In the genomic region with DNA sequence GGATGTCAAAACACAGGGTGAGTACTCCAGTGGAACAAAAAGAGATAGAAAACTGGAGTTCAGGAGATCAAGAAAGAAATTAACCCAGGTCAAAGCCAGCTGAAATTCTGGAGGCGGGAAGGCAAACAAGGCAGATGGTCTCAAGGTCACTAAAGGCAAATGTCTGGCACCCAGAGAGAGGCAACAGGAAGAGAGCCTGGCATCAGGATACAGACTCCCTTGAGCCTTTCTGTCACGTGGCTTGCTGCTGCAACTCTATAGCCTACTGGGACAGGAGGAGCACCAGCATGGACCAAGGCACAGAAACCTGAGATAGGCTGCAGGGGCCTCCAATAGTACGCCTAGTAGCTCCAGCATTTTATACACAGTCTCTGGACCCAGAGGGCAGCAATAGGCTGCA, we compare ENCODE assay signal across 1 cellular context.
A peak's percentile ranks its signal among the peaks of the same experiment; 100 is the strongest.
TF ChIP-seq lines count a peak whose summit lies in the region.

No MANE protein-coding gene starts in this region.

TF ChIP-seq in HepG2, 621 proteins besides CTCF, POLR2A, EP300 and RAD21 (continued from another document):
- TF ChIP-seq ZFX (CRISPR knock-in tag; IDR thresholded peaks at IDR 0.05; ENCODE audit: low read depth) (no peak), SKI (IDR thresholded peaks at IDR 0.05; ENCODE audit: partially characterized antibody) (peak; percentile 18), MIER3 (CRISPR knock-in tag; IDR thresholded peaks at IDR 0.05; ENCODE audit: borderline replicate concordance) (no peak), IKZF1 (IDR thresholded peaks at IDR 0.05) (no peak), ZNF331 (CRISPR knock-in tag; IDR thresholded peaks at IDR 0.05) (no peak; the same call in 1 of the 2 replicates), ZNF615 (CRISPR knock-in tag; IDR thresholded peaks at IDR 0.05; ENCODE audit: borderline replicate concordance) (no peak), ZSCAN30 (CRISPR knock-in tag; IDR thresholded peaks at IDR 0.05) (no peak), ZNF430 (CRISPR knock-in tag; IDR thresholded peaks at IDR 0.05) (no peak), ZBTB20 (CRISPR knock-in tag; IDR thresholded peaks at IDR 0.05; ENCODE audit: borderline replicate concordance, low read depth) (no peak), ZNF350 (CRISPR knock-in tag; IDR thresholded peaks at IDR 0.05; ENCODE audit: borderline replicate concordance, low read depth) (no peak)
- TF ChIP-seq, protein P1, sequence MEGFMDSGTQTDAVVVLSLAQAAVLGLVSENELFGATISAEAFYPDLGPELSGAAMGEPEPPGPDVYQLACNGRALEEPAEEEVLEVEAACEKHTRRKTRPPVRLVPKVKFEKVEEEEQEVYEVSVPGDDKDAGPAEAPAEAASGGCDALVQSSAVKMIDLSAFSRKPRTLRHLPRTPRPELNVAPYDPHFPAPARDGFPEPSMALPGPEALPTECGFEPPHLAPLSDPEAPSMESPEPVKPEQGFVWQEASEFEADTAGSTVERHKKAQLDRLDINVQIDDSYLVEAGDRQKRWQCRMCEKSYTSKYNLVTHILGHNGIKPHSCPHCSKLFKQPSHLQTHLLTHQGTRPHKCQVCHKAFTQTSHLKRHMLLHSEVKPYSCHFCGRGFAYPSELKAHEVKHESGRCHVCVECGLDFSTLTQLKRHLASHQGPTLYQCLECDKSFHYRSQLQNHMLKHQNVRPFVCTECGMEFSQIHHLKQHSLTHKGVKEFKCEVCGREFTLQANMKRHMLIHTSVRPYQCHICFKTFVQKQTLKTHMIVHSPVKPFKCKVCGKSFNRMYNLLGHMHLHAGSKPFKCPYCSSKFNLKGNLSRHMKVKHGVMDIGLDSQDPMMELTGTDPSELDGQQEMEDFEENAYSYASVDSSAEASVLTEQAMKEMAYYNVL (CRISPR knock-in tag; IDR thresholded peaks at IDR 0.05; ENCODE audit: borderline replicate concordance): no peak; the same call in 1 of the 2 replicates
- TF ChIP-seq, protein P2, sequence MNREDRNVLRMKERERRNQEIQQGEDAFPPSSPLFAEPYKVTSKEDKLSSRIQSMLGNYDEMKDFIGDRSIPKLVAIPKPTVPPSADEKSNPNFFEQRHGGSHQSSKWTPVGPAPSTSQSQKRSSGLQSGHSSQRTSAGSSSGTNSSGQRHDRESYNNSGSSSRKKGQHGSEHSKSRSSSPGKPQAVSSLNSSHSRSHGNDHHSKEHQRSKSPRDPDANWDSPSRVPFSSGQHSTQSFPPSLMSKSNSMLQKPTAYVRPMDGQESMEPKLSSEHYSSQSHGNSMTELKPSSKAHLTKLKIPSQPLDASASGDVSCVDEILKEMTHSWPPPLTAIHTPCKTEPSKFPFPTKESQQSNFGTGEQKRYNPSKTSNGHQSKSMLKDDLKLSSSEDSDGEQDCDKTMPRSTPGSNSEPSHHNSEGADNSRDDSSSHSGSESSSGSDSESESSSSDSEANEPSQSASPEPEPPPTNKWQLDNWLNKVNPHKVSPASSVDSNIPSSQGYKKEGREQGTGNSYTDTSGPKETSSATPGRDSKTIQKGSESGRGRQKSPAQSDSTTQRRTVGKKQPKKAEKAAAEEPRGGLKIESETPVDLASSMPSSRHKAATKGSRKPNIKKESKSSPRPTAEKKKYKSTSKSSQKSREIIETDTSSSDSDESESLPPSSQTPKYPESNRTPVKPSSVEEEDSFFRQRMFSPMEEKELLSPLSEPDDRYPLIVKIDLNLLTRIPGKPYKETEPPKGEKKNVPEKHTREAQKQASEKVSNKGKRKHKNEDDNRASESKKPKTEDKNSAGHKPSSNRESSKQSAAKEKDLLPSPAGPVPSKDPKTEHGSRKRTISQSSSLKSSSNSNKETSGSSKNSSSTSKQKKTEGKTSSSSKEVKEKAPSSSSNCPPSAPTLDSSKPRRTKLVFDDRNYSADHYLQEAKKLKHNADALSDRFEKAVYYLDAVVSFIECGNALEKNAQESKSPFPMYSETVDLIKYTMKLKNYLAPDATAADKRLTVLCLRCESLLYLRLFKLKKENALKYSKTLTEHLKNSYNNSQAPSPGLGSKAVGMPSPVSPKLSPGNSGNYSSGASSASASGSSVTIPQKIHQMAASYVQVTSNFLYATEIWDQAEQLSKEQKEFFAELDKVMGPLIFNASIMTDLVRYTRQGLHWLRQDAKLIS (CRISPR knock-in tag; IDR thresholded peaks at IDR 0.05): no peak
- TF ChIP-seq, protein P3, sequence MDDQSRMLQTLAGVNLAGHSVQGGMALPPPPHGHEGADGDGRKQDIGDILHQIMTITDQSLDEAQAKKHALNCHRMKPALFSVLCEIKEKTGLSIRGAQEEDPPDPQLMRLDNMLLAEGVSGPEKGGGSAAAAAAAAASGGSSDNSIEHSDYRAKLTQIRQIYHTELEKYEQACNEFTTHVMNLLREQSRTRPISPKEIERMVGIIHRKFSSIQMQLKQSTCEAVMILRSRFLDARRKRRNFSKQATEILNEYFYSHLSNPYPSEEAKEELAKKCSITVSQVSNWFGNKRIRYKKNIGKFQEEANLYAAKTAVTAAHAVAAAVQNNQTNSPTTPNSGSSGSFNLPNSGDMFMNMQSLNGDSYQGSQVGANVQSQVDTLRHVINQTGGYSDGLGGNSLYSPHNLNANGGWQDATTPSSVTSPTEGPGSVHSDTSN (CRISPR knock-in tag; IDR thresholded peaks at IDR 0.05; ENCODE audit: borderline replicate concordance): no peak
- TF ChIP-seq, protein P4, sequence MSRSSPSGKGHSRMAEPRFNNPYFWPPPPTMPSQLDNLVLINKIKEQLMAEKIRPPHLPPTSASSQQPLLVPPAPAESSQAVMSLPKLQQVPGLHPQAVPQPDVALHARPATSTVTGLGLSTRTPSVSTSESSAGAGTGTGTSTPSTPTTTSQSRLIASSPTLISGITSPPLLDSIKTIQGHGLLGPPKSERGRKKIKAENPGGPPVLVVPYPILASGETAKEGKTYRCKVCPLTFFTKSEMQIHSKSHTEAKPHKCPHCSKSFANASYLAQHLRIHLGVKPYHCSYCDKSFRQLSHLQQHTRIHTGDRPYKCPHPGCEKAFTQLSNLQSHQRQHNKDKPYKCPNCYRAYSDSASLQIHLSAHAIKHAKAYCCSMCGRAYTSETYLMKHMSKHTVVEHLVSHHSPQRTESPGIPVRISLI (CRISPR knock-in tag; IDR thresholded peaks at IDR 0.05; ENCODE audit: borderline replicate concordance): no peak
